14 cellular contexts compared by ENCODE assay signal in genomic region chr13:29196409-29197074, GRCh38.
A peak's percentile ranks its signal among the peaks of the same experiment; 100 is the strongest.
DNase-seq lines count a peak whose midpoint lies in the region; ATAC-seq and TF ChIP-seq lines count a peak whose summit lies in the region.
"Had no signal": no experiment of that assay in that cellular context is flagged by ENCODE, and none has a peak within 500 bp of the region (broad histone marks: within the 10 kb centered on the region; RNA-seq: fewer than 3 reads in every experiment).

No MANE protein-coding gene starts in this region.

- no peaks in the 10 kb centered on the region for H3K36me3 ChIP-seq in SK-N-SH (replicated peaks in 1 of 2; ENCODE audit: control insufficient read depth in 1 of 2, insufficient read depth in 2 of 2, low read length in 1 of 2)
- H3K36me3 ChIP-seq: tibial nerve had no signal

- ATAC-seq in GM19023 (IDR thresholded peaks at IDR 0.05; ENCODE audit: unreplicated experiment) (peak; percentile 94), GM21786 (IDR thresholded peaks at IDR 0.05; ENCODE audit: unreplicated experiment) (peak; percentile 91), HG03175 (IDR thresholded peaks at IDR 0.05; ENCODE audit: unreplicated experiment) (peak; percentile 92), activated B cell treated with CpG ODN at 0.5 μM for 24 hours (ENCODE audit: low read depth) (peak; percentile 54)
- no peak for ATAC-seq in activated naive CD8-positive, alpha-beta T cell treated with anti-CD3 and anti-CD28 coated beads, Interleukin-2, amount 50 U/mL, for 24 hours
- ATAC-seq in stimulated activated naive CD8-positive, alpha-beta T cell treated with anti-CD3 and anti-CD28 coated beads, Interleukin-15, Interleukin-2, amounts not matched to agents 100 U/mL and 50 U/mL, for 24 hours: no peak
- ATAC-seq: activated CD8-positive, alpha-beta T cell treated with anti-CD3 and anti-CD28 coated beads for 36 hours; SK-N-SH treated with all-trans-retinoic acid at 6 μM for 48 hours had no signal

- no peaks in the 10 kb centered on the region for H3K36me3 Mint-ChIP-seq in activated B cell treated with CpG ODN at 0.5 μM for 24 hours (ENCODE audit: low read depth)
- no peaks in the 10 kb centered on the region for H3K36me3 Mint-ChIP-seq in activated naive CD8-positive, alpha-beta T cell treated with anti-CD3 and anti-CD28 coated beads, Interleukin-2, amount 50 U/mL, for 24 hours (ENCODE audit: low read depth)

- H2AFZ ChIP-seq in SK-N-SH (ENCODE audit: low read depth): no peak overlapping the region

- TF ChIP-seq CTCF in activated B cell treated with CpG ODN at 0.5 μM for 24 hours (IDR thresholded peaks at IDR 0.05) (no peak), SK-N-SH (IDR thresholded peaks at IDR 0.05) (no peak)

- no peaks in the 10 kb centered on the region for H3K9me3 ChIP-seq in SK-N-SH

- H3K27me3 Mint-ChIP-seq in activated B cell treated with CpG ODN at 0.5 μM for 24 hours: no peaks in the 10 kb centered on the region
- peaks cover 1% of the 10 kb centered on the region for H3K27me3 Mint-ChIP-seq in activated naive CD8-positive, alpha-beta T cell treated with anti-CD3 and anti-CD28 coated beads, Interleukin-2, amount 50 U/mL, for 24 hours
- H3K27me3 Mint-ChIP-seq: activated CD8-positive, alpha-beta T cell treated with anti-CD3 and anti-CD28 coated beads for 36 hours had no signal

- TF ChIP-seq EP300 in SK-N-SH (IDR thresholded peaks at IDR 0.05; ENCODE audit: borderline replicate concordance in 1 of 2, low read depth in 1 of 2, low read length in 1 of 2): no peak

- POLR2A ChIA-PET in activated B cell treated with CpG ODN at 0.5 μM for 24 hours (lab: Charles Lee): no interaction called here
- POLR2A ChIA-PET in SK-N-SH (lab: Yijun Ruan, JAX): no interaction called here

- no peak overlapping the region for H3K4me3 ChIP-seq in SK-N-SH (ENCODE audit: low read depth in 2 of 2, low read length in 1 of 2)
- H3K4me3 ChIP-seq: tibial nerve had no signal

- H3K4me2 ChIP-seq in SK-N-SH: no peak overlapping the region

- H3K4me1 ChIP-seq in SK-N-SH (ENCODE audit: control insufficient read depth in 1 of 2, insufficient read depth in 2 of 2, low read depth in 1 of 2, low read length in 1 of 2): no peaks in the 10 kb centered on the region
- H3K4me1 ChIP-seq: tibial nerve had no signal

- H3K9me2 ChIP-seq in SK-N-SH: no peaks in the 10 kb centered on the region

- intact Hi-C loops in activated B cell treated with CpG ODN at 0.5 μM for 24 hours (cut with micrococcal nuclease): no loop called here

- DNase-seq in activated B cell treated with CpG ODN at 0.5 μM for 24 hours: no peak
- DNase-seq in SK-N-SH: no peak
- DNase-seq in activated naive CD8-positive, alpha-beta T cell treated with anti-CD3 and anti-CD28 coated beads, Interleukin-2, amount 50 U/mL, for 24 hours: no peak
- no peak for DNase-seq in activated CD4-positive, CD25-positive, alpha-beta regulatory T cell treated with anti-CD3 and anti-CD28 coated beads, Interleukin-2, amount 50 U/mL, for 72 hours
- DNase-seq in stimulated activated naive CD8-positive, alpha-beta T cell treated with anti-CD3 and anti-CD28 coated beads, Interleukin-15, Interleukin-2, amounts not matched to agents 100 U/mL and 50 U/mL, for 24 hours: no peak
- DNase-seq: activated CD8-positive, alpha-beta T cell treated with anti-CD3 and anti-CD28 coated beads for 36 hours; effector CD8-positive, alpha-beta T cell; KBM-7; NCI-H226 had no signal

- no peak for TF ChIP-seq RAD21 in SK-N-SH (IDR thresholded peaks at IDR 0.05; ENCODE audit: low read length)

- 6% methylated on average over 2 of the region's 2 CpGs for WGBS in SK-N-SH (ENCODE audit: low lambda C conversion rate)

- peaks cover 15% of the 10 kb centered on the region for H3K4me1 Mint-ChIP-seq in activated B cell treated with CpG ODN at 0.5 μM for 24 hours
- H3K4me1 Mint-ChIP-seq in activated naive CD8-positive, alpha-beta T cell treated with anti-CD3 and anti-CD28 coated beads, Interleukin-2, amount 50 U/mL, for 24 hours: no peaks in the 10 kb centered on the region

- no peaks in the 10 kb centered on the region for H4K20me1 ChIP-seq in SK-N-SH (ENCODE audit: insufficient read depth)

- H3K79me2 ChIP-seq in SK-N-SH (ENCODE audit: insufficient read depth): no peaks in the 10 kb centered on the region

- H3K27ac ChIP-seq in SK-N-SH (ENCODE audit: low read depth in 2 of 2, low read length in 1 of 2): no peak overlapping the region
- H3K27ac ChIP-seq: tibial nerve had no signal

- no peak overlapping the region for H3K4me3 Mint-ChIP-seq in activated B cell treated with CpG ODN at 0.5 μM for 24 hours
- no peak overlapping the region for H3K4me3 Mint-ChIP-seq in activated naive CD8-positive, alpha-beta T cell treated with anti-CD3 and anti-CD28 coated beads, Interleukin-2, amount 50 U/mL, for 24 hours
- H3K4me3 Mint-ChIP-seq: activated CD8-positive, alpha-beta T cell treated with anti-CD3 and anti-CD28 coated beads for 36 hours had no signal

- no peak overlapping the region for H3K9ac ChIP-seq in SK-N-SH

- no peaks in the 10 kb centered on the region for H3K27me3 ChIP-seq in SK-N-SH (ENCODE audit: insufficient read depth)
- H3K27me3 ChIP-seq: tibial nerve had no signal

- no peaks in the 10 kb centered on the region for H3F3A ChIP-seq in SK-N-SH (replicated peaks; ENCODE audit: insufficient read depth)

- CTCF ChIA-PET in activated B cell treated with CpG ODN at 0.5 μM for 24 hours (lab: Charles Lee): no interaction called here
- CTCF ChIA-PET in SK-N-SH (lab: Yijun Ruan, JAX): no interaction called here

- no peak overlapping the region for H3K27ac Mint-ChIP-seq in activated B cell treated with CpG ODN at 0.5 μM for 24 hours
- H3K27ac Mint-ChIP-seq in activated naive CD8-positive, alpha-beta T cell treated with anti-CD3 and anti-CD28 coated beads, Interleukin-2, amount 50 U/mL, for 24 hours: no peak overlapping the region
- H3K27ac Mint-ChIP-seq: activated CD8-positive, alpha-beta T cell treated with anti-CD3 and anti-CD28 coated beads for 36 hours had no signal

- peaks cover 11% of the 10 kb centered on the region for H3K9me3 Mint-ChIP-seq in activated B cell treated with CpG ODN at 0.5 μM for 24 hours
- H3K9me3 Mint-ChIP-seq in activated naive CD8-positive, alpha-beta T cell treated with anti-CD3 and anti-CD28 coated beads, Interleukin-2, amount 50 U/mL, for 24 hours: peaks cover 30% of the 10 kb centered on the region

TF ChIP-seq in SK-N-SH, 30 proteins besides CTCF, POLR2A, EP300 and RAD21 (continues in another document):
- TF ChIP-seq NRF1 (IDR thresholded peaks at IDR 0.05; ENCODE audit: low read depth, low read length) (no peak), TEAD4 (IDR thresholded peaks at IDR 0.05; ENCODE audit: borderline replicate concordance, insufficient read depth) (no peak), NFIC (IDR thresholded peaks at IDR 0.05; ENCODE audit: borderline replicate concordance) (no peak), IRF3 (IDR thresholded peaks at IDR 0.05; ENCODE audit: low read depth, low read length) (no peak), SMC3 (IDR thresholded peaks at IDR 0.05; ENCODE audit: low read depth, low read length) (no peak), MEF2A (IDR thresholded peaks at IDR 0.05; ENCODE audit: borderline replicate concordance, low read depth) (no peak), RCOR1 (IDR thresholded peaks at IDR 0.05; ENCODE audit: low read length) (no peak), ZBTB33 (IDR thresholded peaks at IDR 0.05; ENCODE audit: borderline replicate concordance, low read depth) (no peak), EZH2phosphoT487 (IDR thresholded peaks at IDR 0.05; ENCODE audit: borderline replicate concordance, low read depth) (no peak), TAF1 (IDR thresholded peaks at IDR 0.05; ENCODE audit: borderline replicate concordance, low read depth, low read length) (no peak)

Comparison
In these comparisons a context has a peak if more than half of its experiments do, and no peak if none do; other contexts are left out.
1. ATAC-seq: peak in GM19023 (single experiment), GM21786 (single experiment), HG03175 (single experiment) and activated B cell treated with CpG ODN at 0.5 μM for 24 hours (single experiment); none in activated naive CD8-positive, alpha-beta T cell treated with anti-CD3 and anti-CD28 coated beads, Interleukin-2, amount 50 U/mL, for 24 hours (single experiment) and stimulated activated naive CD8-positive, alpha-beta T cell treated with anti-CD3 and anti-CD28 coated beads, Interleukin-15, Interleukin-2, amounts not matched to agents 100 U/mL and 50 U/mL, for 24 hours (single experiment).